ENCODE assay signal across 8 cellular contexts in the genomic region with DNA sequence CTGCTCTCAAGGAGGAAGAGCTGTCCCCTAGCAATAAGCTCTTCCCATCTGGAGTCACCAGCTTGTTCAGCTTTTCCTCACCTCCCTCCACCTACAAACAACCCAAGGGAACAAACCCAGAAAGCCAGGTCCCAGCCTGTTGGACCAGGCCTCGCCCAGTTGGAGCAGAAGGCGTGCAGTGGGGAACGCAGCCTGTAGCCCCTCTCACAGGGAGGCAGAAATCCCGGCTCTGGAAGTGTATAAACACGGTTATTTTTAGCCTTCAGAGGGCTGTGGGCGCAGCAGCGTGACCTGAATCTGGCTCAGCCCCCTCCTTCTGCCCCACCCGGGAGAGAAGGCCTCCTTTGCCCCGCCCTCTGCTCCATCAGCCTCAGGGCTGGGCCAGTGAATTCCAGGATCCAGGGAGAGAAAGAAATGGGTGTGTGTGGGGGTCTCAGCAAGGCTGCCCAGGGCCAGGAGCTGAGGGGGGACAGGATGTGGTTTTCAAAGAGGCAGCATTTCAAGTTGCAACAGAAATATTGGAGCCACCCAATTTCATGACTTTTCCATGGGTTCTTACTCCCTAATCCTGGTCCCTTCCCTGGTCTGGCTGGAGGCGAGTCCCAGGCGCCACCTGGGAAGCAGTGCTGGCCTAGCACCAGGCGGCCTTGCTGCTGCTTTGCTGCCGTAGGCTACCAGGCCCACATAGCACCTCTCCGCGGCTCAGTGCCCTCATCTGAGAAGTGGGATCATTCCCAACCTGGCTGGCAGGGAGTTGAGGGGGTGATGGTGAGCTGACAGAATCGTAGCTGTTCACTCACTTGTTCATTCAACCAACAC. TPM values are rescaled to one million over a fixed set of nuclear protein-coding genes. Genes with fewer than 3 reads are reported as not detected.
DNase-seq lines count a peak whose midpoint lies in the region; ATAC-seq and TF ChIP-seq lines count a peak whose summit lies in the region.

No MANE protein-coding gene starts in this region.

- intact Hi-C loops in cardiac septum (cut with DNase I) = no loop called here
- intact Hi-C loops in A673 (cut with micrococcal nuclease; ENCODE audit: unreplicated experiment) = no loop called here

- POLR2A ChIA-PET in A673 (lab: Charles Lee; ENCODE audit: low non-redundant PET) = interaction anchor here (0.6 kb wide), 1 partner anchor 1492 kb away, joined by 3 read pairs; no protein-coding TSS in a partner anchor

- no peaks in the 10 kb centered on the region for H3K9me3 Mint-ChIP-seq in effector memory CD8-positive, alpha-beta T cell

- no peak for ATAC-seq in T-helper 17 cell
- no peak for ATAC-seq in effector memory CD8-positive, alpha-beta T cell (replicated peaks)

- CTCF ChIA-PET in A673 (lab: Charles Lee) = no interaction called here

- H3K27ac ChIP-seq in rectal smooth muscle tissue (ENCODE audit: low read depth, low read length) (peak overlapping the region; percentile 70), A673 (ENCODE audit: low read depth, low read length, poor library complexity, severe bottlenecking) (no peak overlapping the region)

- no peak overlapping the region for H3K9ac ChIP-seq in rectal smooth muscle tissue (ENCODE audit: low read length)

- H3K27me3 ChIP-seq in rectal smooth muscle tissue (ENCODE audit: control insufficient read depth, insufficient read depth, low read length) (no peaks in the 10 kb centered on the region), A673 (replicated peaks; ENCODE audit: insufficient read depth, low read depth, low read length, poor library complexity) (no peaks in the 10 kb centered on the region)

- H3K36me3 ChIP-seq in rectal smooth muscle tissue (ENCODE audit: control insufficient read depth, insufficient read depth, low read length) (no peaks in the 10 kb centered on the region), A673 (ENCODE audit: insufficient read depth, low read length, poor library complexity, severe bottlenecking) (no peaks in the 10 kb centered on the region)

- peak; percentile 82 for DNase-seq in GM03348 (ENCODE audit: low spot score)
- DNase-seq in T-helper 17 cell = no peak
- peak; percentile 90 for DNase-seq in cardiac septum (ENCODE audit: low spot score)
- DNase-seq in GOT3 (lab: John Stamatoyannopoulos, UW) = no peak
- no peak for DNase-seq in A673 (ENCODE audit: low spot score)
- no peak for DNase-seq in inferior parietal cortex (ENCODE audit: extremely low spot score)
- DNase-seq in effector memory CD8-positive, alpha-beta T cell = no peak

- H3K27me3 Mint-ChIP-seq in T-helper 17 cell = no peaks in the 10 kb centered on the region
- no peaks in the 10 kb centered on the region for H3K27me3 Mint-ChIP-seq in effector memory CD8-positive, alpha-beta T cell

- H3K27ac Mint-ChIP-seq in T-helper 17 cell = peak overlapping the region; percentile 78
- peak overlapping the region in 1 of 2 donors; percentile 66 for H3K27ac Mint-ChIP-seq in effector memory CD8-positive, alpha-beta T cell

- BruUV-seq in A673 (replicated peaks; lab: Mats Ljungman, UMichigan) = no TSS peak

- no peak for TF ChIP-seq CTCF in A673 (conservative IDR thresholded peaks at IDR 0.05; ENCODE audit: low read depth, low read length)

- H3K4me3 ChIP-seq in rectal smooth muscle tissue (ENCODE audit: low read length) (peak overlapping the region; percentile 16), A673 (ENCODE audit: low read depth, low read length, poor library complexity, severe bottlenecking) (no peak overlapping the region)

- peak overlapping the region; percentile 19 for H3K4me3 Mint-ChIP-seq in T-helper 17 cell
- peak overlapping the region in 1 of 2 donors; percentile 43 for H3K4me3 Mint-ChIP-seq in effector memory CD8-positive, alpha-beta T cell

- peaks cover 46% of the 10 kb centered on the region for H3K4me1 ChIP-seq in rectal smooth muscle tissue (ENCODE audit: control insufficient read depth, insufficient read depth, low read length)
- H3K4me1 ChIP-seq in A673 (ENCODE audit: insufficient read depth, low read length, poor library complexity, severe bottlenecking) = peaks cover 31% of the 10 kb centered on the region

- peaks cover 51% of the 10 kb centered on the region for H3K4me1 Mint-ChIP-seq in T-helper 17 cell
- peaks cover 13 to 54% of the 10 kb centered on the region in 2 donors for H3K4me1 Mint-ChIP-seq in effector memory CD8-positive, alpha-beta T cell (ENCODE audit: low read depth in 2 of 2)

- no peaks in the 10 kb centered on the region for H3K9me3 ChIP-seq in T-helper 17 cell (ENCODE audit: control insufficient read depth, low read length, poor library complexity, severe bottlenecking)
- H3K9me3 ChIP-seq in A673 (ENCODE audit: low read depth, low read length, poor library complexity, severe bottlenecking) = no peaks in the 10 kb centered on the region

- no peaks in the 10 kb centered on the region for H3K36me3 Mint-ChIP-seq in T-helper 17 cell (ENCODE audit: low read depth)
- H3K36me3 Mint-ChIP-seq in effector memory CD8-positive, alpha-beta T cell (ENCODE audit: insufficient read depth) = peaks cover 9% of the 10 kb centered on the region

RNA-seq across cellular contexts. Expression of a gene that starts 33.5 kb away (rescaled TPM):
- 10 to 100 TPM; 30.0 to 34.0 TPM for total RNA-seq in T-helper 17 cell
- 40.7 TPM for total RNA-seq in cardiac septum
- total RNA-seq in A673 (2021) = 35.8 and 42.1 TPM in 2 replicates

Comparison
In these comparisons a context has a peak if more than half of its experiments do, and no peak if none do; other contexts are left out.
1. DNase-seq: peak in GM03348 (single experiment) and cardiac septum (single experiment); none in T-helper 17 cell (0 of 3), GOT3 (single experiment), A673 (single experiment), inferior parietal cortex (single experiment) and effector memory CD8-positive, alpha-beta T cell (0 of 3).